Comparison of ENCODE assay signal across 9 cellular contexts in genomic region chr14:68145036-68145435, GRCh38.
DNase-seq lines count a peak whose midpoint lies in the region; ATAC-seq and TF ChIP-seq lines count a peak whose summit lies in the region.
"Had no signal": no experiment of that assay in that cellular context is flagged by ENCODE, and none has a peak within 500 bp of the region (broad histone marks: within the 10 kb centered on the region; RNA-seq: fewer than 3 reads in every experiment).

No MANE protein-coding gene starts in this region.

- H3K9me3 ChIP-seq in skeletal muscle satellite cell (replicated peaks; ENCODE audit: low read length) = peaks cover 5% of the 10 kb centered on the region
- H3K9me3 ChIP-seq in WERI-Rb-1 (ENCODE audit: severe bottlenecking) = no peaks in the 10 kb centered on the region

- no peak overlapping the region for H3K9ac ChIP-seq in skeletal muscle satellite cell (ENCODE audit: low read depth, low read length)

- peak; percentile 43 for DNase-seq in Daoy (ENCODE audit: low read depth)
- DNase-seq in SK-MEL-5 (ENCODE audit: low read depth, low spot score) = peak; percentile 19
- DNase-seq in kidney tubule cell (ENCODE audit: low spot score) = peak; percentile 96
- DNase-seq in left lobe of liver (ENCODE audit: low spot score) = no peak
- DNase-seq in WERI-Rb-1 = no peak
- DNase-seq in NCI-H1930 (lab: John Stamatoyannopoulos, UW) = no peak
- DNase-seq: stimulated activated CD8-positive, alpha-beta memory T cell treated with anti-CD3 and anti-CD28 coated beads, Interleukin-4, amount 100 ng/mL, for 48 hours had no signal

- H3K27ac ChIP-seq in WERI-Rb-1 = no peak overlapping the region

- in situ Hi-C loops in SK-MEL-5 (cut with HindIII; ENCODE audit: low pct_unique_long_range_greater_than_20kb, low sequenced_read_pairs) = no loop called here

- H3K4me3 ChIP-seq in skeletal muscle satellite cell (ENCODE audit: low read length) = peak overlapping the region; percentile 14
- no peak overlapping the region for H3K4me3 ChIP-seq in WERI-Rb-1 (ENCODE audit: low read depth, low read length)

- H3K36me3 ChIP-seq in skeletal muscle satellite cell (ENCODE audit: insufficient read depth, low read length) = no peaks in the 10 kb centered on the region
- no peaks in the 10 kb centered on the region for H3K36me3 ChIP-seq in WERI-Rb-1

- H3K4me1 ChIP-seq in skeletal muscle satellite cell (ENCODE audit: control insufficient read depth, insufficient read depth, low read length) = peaks cover 76% of the 10 kb centered on the region

- H3K4me2 ChIP-seq in skeletal muscle satellite cell (ENCODE audit: low read length) = no peak overlapping the region

- TF ChIP-seq CTCF in WERI-Rb-1 (IDR thresholded peaks at IDR 0.05; ENCODE audit: low read depth, low read length) = no peak

- ATAC-seq in left lobe of liver (no peak), GM21515 (IDR thresholded peaks at IDR 0.05; ENCODE audit: unreplicated experiment) (no peak)

- H3K27me3 ChIP-seq in skeletal muscle satellite cell (ENCODE audit: control insufficient read depth, insufficient read depth, low read length) (no peaks in the 10 kb centered on the region), WERI-Rb-1 (ENCODE audit: insufficient read depth, low read depth, severe bottlenecking) (no peaks in the 10 kb centered on the region)

Comparison
In these comparisons a context has a peak if more than half of its experiments do, and no peak if none do; other contexts are left out.
1. DNase-seq: peak in Daoy (single experiment), SK-MEL-5 (single experiment) and kidney tubule cell (single experiment); none in left lobe of liver (single experiment), WERI-Rb-1 (single experiment) and NCI-H1930 (0 of 2).